1 cellular context compared by ENCODE assay signal in the genomic region with DNA sequence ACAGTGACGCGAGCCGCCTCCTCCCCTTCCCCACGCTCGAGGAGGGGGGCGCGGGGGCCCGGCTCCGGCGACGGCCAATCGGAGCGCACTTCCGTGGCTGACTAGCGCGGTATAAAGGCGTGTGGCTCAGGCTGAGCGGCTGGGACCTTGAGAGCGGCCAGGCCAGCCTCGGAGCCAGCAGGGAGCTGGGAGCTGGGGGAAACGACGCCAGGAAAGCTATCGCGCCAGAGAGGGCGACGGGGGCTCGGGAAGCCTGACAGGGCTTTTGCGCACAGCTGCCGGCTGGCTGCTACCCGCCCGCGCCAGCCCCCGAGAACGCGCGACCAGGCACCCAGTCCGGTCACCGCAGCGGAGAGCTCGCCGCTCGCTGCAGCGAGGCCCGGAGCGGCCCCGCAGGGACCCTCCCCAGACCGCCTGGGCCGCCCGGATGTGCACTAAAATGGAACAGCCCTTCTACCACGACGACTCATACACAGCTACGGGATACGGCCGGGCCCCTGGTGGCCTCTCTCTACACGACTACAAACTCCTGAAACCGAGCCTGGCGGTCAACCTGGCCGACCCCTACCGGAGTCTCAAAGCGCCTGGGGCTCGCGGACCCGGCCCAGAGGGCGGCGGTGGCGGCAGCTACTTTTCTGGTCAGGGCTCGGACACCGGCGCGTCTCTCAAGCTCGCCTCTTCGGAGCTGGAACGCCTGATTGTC.
TF ChIP-seq lines count a peak whose summit lies in the region.

A gene (plus strand): TSS at position 142 of the 703 bp plus-strand sequence. CDS start 286 bp downstream, at position 428.

TF ChIP-seq in HepG2, 621 proteins besides CTCF, POLR2A, EP300 and RAD21 (continued from another document and continues in another):
- TF ChIP-seq, protein P1, sequence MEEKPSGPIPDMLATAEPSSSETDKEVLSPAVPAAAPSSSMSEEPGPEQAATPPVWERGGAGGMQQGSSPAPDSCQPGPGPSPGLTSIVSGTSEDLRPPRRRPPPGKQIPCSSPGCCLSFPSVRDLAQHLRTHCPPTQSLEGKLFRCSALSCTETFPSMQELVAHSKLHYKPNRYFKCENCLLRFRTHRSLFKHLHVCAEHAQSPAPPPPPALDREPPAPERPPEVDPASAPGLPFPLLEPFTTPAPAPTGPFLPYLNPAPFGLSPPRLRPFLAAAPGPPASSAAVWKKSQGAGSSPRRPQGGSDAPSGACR (CRISPR knock-in tag; IDR thresholded peaks at IDR 0.05), result 0 out of 2 replicates have a peak, but pooled peaks have one; percentile 58
- TF ChIP-seq, protein P2, sequence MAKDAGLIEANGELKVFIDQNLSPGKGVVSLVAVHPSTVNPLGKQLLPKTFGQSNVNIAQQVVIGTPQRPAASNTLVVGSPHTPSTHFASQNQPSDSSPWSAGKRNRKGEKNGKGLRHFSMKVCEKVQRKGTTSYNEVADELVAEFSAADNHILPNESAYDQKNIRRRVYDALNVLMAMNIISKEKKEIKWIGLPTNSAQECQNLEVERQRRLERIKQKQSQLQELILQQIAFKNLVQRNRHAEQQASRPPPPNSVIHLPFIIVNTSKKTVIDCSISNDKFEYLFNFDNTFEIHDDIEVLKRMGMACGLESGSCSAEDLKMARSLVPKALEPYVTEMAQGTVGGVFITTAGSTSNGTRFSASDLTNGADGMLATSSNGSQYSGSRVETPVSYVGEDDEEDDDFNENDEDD (CRISPR knock-in tag; IDR thresholded peaks at IDR 0.05; ENCODE audit: borderline replicate concordance), result peak; percentile 77; the same call in 1 of the 2 replicates
- TF ChIP-seq, protein P3, sequence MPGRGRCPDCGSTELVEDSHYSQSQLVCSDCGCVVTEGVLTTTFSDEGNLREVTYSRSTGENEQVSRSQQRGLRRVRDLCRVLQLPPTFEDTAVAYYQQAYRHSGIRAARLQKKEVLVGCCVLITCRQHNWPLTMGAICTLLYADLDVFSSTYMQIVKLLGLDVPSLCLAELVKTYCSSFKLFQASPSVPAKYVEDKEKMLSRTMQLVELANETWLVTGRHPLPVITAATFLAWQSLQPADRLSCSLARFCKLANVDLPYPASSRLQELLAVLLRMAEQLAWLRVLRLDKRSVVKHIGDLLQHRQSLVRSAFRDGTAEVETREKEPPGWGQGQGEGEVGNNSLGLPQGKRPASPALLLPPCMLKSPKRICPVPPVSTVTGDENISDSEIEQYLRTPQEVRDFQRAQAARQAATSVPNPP (CRISPR knock-in tag; IDR thresholded peaks at IDR 0.05), result no peak
- TF ChIP-seq ZNF383 (CRISPR knock-in tag; IDR thresholded peaks at IDR 0.05; ENCODE audit: borderline replicate concordance) (no peak), ZNF615 (CRISPR knock-in tag; IDR thresholded peaks at IDR 0.05; ENCODE audit: borderline replicate concordance) (no peak), FOXO1 (CRISPR knock-in tag; IDR thresholded peaks at IDR 0.05) (peak; percentile 98), ZNF136 (CRISPR knock-in tag; IDR thresholded peaks at IDR 0.05; ENCODE audit: low read depth) (no peak), NCOA1 (CRISPR knock-in tag; IDR thresholded peaks at IDR 0.05) (no peak), ATF1 (CRISPR knock-in tag; IDR thresholded peaks at IDR 0.05) (peak; percentile 86), ZNF839 (CRISPR knock-in tag; IDR thresholded peaks at IDR 0.05; ENCODE audit: borderline replicate concordance) (0 out of 2 replicates have a peak, but pooled peaks have one; percentile 37), ZNF713 (CRISPR knock-in tag; IDR thresholded peaks at IDR 0.05) (peak; percentile 44; the same call in 1 of the 2 replicates), ARID2 (CRISPR knock-in tag; IDR thresholded peaks at IDR 0.05; ENCODE audit: borderline replicate concordance) (peak; percentile 7; the same call in 1 of the 2 replicates), ZNF768 (CRISPR knock-in tag; IDR thresholded peaks at IDR 0.05) (peak; percentile 76; the same call in 1 of the 2 replicates), RBAK (CRISPR knock-in tag; IDR thresholded peaks at IDR 0.05) (no peak), ZMAT3 (CRISPR knock-in tag; conservative IDR thresholded peaks at IDR 0.05) (peak; percentile 89), ZNF251 (CRISPR knock-in tag; IDR thresholded peaks at IDR 0.05) (no peak), ZNF446 (CRISPR knock-in tag; IDR thresholded peaks at IDR 0.05) (no peak), BRD4 (CRISPR knock-in tag; IDR thresholded peaks at IDR 0.05) (no peak; the same call in 1 of the 2 replicates), ZNF207 (IDR thresholded peaks at IDR 0.05; ENCODE audit: borderline replicate concordance) (no peak), KLF11 (CRISPR knock-in tag; IDR thresholded peaks at IDR 0.05) (no peak), KDM5A (IDR thresholded peaks at IDR 0.05; ENCODE audit: borderline replicate concordance, low read length) (0 out of 2 replicates have a peak, but pooled peaks have one; percentile 28), NFE2L1 (CRISPR knock-in tag; IDR thresholded peaks at IDR 0.05; ENCODE audit: borderline replicate concordance) (no peak)
- TF ChIP-seq, protein P4, sequence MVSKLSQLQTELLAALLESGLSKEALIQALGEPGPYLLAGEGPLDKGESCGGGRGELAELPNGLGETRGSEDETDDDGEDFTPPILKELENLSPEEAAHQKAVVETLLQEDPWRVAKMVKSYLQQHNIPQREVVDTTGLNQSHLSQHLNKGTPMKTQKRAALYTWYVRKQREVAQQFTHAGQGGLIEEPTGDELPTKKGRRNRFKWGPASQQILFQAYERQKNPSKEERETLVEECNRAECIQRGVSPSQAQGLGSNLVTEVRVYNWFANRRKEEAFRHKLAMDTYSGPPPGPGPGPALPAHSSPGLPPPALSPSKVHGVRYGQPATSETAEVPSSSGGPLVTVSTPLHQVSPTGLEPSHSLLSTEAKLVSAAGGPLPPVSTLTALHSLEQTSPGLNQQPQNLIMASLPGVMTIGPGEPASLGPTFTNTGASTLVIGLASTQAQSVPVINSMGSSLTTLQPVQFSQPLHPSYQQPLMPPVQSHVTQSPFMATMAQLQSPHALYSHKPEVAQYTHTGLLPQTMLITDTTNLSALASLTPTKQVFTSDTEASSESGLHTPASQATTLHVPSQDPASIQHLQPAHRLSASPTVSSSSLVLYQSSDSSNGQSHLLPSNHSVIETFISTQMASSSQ (IDR thresholded peaks at IDR 0.05; ENCODE audit: low read depth), result no peak
- TF ChIP-seq, protein P4 (CRISPR knock-in tag; IDR thresholded peaks at IDR 0.05; ENCODE audit: borderline replicate concordance), result peak; percentile 61; the same call in 1 of the 2 replicates
- TF ChIP-seq, protein P5, sequence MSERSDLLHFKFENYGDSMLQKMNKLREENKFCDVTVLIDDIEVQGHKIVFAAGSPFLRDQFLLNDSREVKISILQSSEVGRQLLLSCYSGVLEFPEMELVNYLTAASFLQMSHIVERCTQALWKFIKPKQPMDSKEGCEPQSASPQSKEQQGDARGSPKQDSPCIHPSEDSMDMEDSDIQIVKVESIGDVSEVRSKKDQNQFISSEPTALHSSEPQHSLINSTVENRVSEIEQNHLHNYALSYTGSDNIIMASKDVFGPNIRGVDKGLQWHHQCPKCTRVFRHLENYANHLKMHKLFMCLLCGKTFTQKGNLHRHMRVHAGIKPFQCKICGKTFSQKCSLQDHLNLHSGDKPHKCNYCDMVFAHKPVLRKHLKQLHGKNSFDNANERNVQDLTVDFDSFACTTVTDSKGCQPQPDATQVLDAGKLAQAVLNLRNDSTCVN (CRISPR knock-in tag; IDR thresholded peaks at IDR 0.05; ENCODE audit: borderline replicate concordance), result peak; percentile 67; the same call in 1 of the 2 replicates
- TF ChIP-seq, protein P6, sequence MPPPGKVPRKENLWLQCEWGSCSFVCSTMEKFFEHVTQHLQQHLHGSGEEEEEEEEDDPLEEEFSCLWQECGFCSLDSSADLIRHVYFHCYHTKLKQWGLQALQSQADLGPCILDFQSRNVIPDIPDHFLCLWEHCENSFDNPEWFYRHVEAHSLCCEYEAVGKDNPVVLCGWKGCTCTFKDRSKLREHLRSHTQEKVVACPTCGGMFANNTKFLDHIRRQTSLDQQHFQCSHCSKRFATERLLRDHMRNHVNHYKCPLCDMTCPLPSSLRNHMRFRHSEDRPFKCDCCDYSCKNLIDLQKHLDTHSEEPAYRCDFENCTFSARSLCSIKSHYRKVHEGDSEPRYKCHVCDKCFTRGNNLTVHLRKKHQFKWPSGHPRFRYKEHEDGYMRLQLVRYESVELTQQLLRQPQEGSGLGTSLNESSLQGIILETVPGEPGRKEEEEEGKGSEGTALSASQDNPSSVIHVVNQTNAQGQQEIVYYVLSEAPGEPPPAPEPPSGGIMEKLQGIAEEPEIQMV (CRISPR knock-in tag; IDR thresholded peaks at IDR 0.05; ENCODE audit: low read depth), result no peak; the same call in 1 of the 2 replicates
- TF ChIP-seq, protein P7, sequence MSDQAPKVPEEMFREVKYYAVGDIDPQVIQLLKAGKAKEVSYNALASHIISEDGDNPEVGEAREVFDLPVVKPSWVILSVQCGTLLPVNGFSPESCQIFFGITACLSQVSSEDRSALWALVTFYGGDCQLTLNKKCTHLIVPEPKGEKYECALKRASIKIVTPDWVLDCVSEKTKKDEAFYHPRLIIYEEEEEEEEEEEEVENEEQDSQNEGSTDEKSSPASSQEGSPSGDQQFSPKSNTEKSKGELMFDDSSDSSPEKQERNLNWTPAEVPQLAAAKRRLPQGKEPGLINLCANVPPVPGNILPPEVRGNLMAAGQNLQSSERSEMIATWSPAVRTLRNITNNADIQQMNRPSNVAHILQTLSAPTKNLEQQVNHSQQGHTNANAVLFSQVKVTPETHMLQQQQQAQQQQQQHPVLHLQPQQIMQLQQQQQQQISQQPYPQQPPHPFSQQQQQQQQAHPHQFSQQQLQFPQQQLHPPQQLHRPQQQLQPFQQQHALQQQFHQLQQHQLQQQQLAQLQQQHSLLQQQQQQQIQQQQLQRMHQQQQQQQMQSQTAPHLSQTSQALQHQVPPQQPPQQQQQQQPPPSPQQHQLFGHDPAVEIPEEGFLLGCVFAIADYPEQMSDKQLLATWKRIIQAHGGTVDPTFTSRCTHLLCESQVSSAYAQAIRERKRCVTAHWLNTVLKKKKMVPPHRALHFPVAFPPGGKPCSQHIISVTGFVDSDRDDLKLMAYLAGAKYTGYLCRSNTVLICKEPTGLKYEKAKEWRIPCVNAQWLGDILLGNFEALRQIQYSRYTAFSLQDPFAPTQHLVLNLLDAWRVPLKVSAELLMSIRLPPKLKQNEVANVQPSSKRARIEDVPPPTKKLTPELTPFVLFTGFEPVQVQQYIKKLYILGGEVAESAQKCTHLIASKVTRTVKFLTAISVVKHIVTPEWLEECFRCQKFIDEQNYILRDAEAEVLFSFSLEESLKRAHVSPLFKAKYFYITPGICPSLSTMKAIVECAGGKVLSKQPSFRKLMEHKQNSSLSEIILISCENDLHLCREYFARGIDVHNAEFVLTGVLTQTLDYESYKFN (CRISPR knock-in tag; conservative IDR thresholded peaks at IDR 0.05), result peak; percentile 74
- TF ChIP-seq, protein P8, sequence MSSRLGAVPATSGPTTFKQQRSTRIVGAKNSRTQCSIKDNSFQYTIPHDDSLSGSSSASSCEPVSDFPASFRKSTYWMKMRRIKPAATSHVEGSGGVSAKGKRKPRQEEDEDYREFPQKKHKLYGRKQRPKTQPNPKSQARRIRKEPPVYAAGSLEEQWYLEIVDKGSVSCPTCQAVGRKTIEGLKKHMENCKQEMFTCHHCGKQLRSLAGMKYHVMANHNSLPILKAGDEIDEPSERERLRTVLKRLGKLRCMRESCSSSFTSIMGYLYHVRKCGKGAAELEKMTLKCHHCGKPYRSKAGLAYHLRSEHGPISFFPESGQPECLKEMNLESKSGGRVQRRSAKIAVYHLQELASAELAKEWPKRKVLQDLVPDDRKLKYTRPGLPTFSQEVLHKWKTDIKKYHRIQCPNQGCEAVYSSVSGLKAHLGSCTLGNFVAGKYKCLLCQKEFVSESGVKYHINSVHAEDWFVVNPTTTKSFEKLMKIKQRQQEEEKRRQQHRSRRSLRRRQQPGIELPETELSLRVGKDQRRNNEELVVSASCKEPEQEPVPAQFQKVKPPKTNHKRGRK (CRISPR knock-in tag; IDR thresholded peaks at IDR 0.05), result no peak
- TF ChIP-seq, protein P9, sequence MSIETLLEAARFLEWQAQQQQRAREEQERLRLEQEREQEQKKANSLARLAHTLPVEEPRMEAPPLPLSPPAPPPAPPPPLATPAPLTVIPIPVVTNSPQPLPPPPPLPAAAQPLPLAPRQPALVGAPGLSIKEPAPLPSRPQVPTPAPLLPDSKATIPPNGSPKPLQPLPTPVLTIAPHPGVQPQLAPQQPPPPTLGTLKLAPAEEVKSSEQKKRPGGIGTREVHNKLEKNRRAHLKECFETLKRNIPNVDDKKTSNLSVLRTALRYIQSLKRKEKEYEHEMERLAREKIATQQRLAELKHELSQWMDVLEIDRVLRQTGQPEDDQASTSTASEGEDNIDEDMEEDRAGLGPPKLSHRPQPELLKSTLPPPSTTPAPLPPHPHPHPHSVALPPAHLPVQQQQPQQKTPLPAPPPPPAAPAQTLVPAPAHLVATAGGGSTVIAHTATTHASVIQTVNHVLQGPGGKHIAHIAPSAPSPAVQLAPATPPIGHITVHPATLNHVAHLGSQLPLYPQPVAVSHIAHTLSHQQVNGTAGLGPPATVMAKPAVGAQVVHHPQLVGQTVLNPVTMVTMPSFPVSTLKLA (IDR thresholded peaks at IDR 0.05), result no peak; the same call in none of the 2 replicates
- TF ChIP-seq, protein P10, sequence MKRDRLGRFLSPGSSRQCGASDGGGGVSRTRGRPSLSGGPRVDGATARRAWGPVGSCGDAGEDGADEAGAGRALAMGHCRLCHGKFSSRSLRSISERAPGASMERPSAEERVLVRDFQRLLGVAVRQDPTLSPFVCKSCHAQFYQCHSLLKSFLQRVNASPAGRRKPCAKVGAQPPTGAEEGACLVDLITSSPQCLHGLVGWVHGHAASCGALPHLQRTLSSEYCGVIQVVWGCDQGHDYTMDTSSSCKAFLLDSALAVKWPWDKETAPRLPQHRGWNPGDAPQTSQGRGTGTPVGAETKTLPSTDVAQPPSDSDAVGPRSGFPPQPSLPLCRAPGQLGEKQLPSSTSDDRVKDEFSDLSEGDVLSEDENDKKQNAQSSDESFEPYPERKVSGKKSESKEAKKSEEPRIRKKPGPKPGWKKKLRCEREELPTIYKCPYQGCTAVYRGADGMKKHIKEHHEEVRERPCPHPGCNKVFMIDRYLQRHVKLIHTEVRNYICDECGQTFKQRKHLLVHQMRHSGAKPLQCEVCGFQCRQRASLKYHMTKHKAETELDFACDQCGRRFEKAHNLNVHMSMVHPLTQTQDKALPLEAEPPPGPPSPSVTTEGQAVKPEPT (CRISPR knock-in tag; IDR thresholded peaks at IDR 0.05; ENCODE audit: low read depth), result peak; percentile 22; the same call in 1 of the 2 replicates
- TF ChIP-seq, protein P11, sequence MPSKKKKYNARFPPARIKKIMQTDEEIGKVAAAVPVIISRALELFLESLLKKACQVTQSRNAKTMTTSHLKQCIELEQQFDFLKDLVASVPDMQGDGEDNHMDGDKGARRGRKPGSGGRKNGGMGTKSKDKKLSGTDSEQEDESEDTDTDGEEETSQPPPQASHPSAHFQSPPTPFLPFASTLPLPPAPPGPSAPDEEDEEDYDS (CRISPR knock-in tag; IDR thresholded peaks at IDR 0.05), result peak; percentile 99
